8 cellular contexts compared by ENCODE assay signal in genomic region chr12:105329926-105330282, GRCh38. TPM values are rescaled to one million over a fixed set of nuclear protein-coding genes. Genes with fewer than 3 reads are reported as not detected.
A peak's percentile ranks its signal among the peaks of the same experiment; 100 is the strongest.
DNase-seq lines count a peak whose midpoint lies in the region; ATAC-seq and TF ChIP-seq lines count a peak whose summit lies in the region.

No MANE protein-coding gene starts in this region.

- intact Hi-C loops in mucosa of descending colon (cut with DNase I, micrococcal nuclease) = no loop called here

- peak; percentile 3 for ATAC-seq in GM21529 (IDR thresholded peaks at IDR 0.05; ENCODE audit: unreplicated experiment)
- ATAC-seq in stimulated activated memory B cell treated with anti-CD40 and anti-IgM and Interleukin-4, amounts not matched to agents 10 μg/mL and 1 μg/mL and 100 μg/mL, for 72 hours = peak; percentile 28
- no peak for ATAC-seq in mucosa of descending colon

- H3K9me3 ChIP-seq in OCI-LY1 (ENCODE audit: low read length) (no peaks in the 10 kb centered on the region), mucosa of descending colon (no peaks in the 10 kb centered on the region)

- H3K4me1 Mint-ChIP-seq in stimulated activated memory B cell treated with anti-CD40 and anti-IgM and Interleukin-4, amounts not matched to agents 10 μg/mL and 1 μg/mL and 100 μg/mL, for 72 hours = peaks cover 46% of the 10 kb centered on the region

- no peak overlapping the region for H2AFZ ChIP-seq in OCI-LY1 (ENCODE audit: low read length)

- DNase-seq in BJ (ENCODE audit: low read depth) (no peak), fibroblast of mammary gland (ENCODE audit: low read depth) (no peak), mucosa of descending colon (no peak), SIG-M5 treated with dmso at 0.1 percent for 504 hours (lab: John Stamatoyannopoulos, UW; ENCODE audit: unreplicated experiment) (no peak), NCI-H226 (no peak)

- CTCF ChIA-PET in BJ (lab: Yijun Ruan, JAX) = interaction anchor here (0.6 to 1.7 kb wide), 2 partner anchors 9 to 15 kb away, joined by 3 to 5 read pairs; no protein-coding TSS in a partner anchor

- peak overlapping the region; percentile 95 for H3K4me3 ChIP-seq in BJ (ENCODE audit: low read depth, low read length)
- peak overlapping the region; percentile 81 for H3K4me3 ChIP-seq in OCI-LY1 (ENCODE audit: low read depth, low read length, poor library complexity, severe bottlenecking)
- peak overlapping the region; percentile 52 for H3K4me3 ChIP-seq in fibroblast of mammary gland (ENCODE audit: control insufficient read depth, low read depth, low read length)
- no peak overlapping the region for H3K4me3 ChIP-seq in mucosa of descending colon

- H3K9me3 Mint-ChIP-seq in stimulated activated memory B cell treated with anti-CD40 and anti-IgM and Interleukin-4, amounts not matched to agents 10 μg/mL and 1 μg/mL and 100 μg/mL, for 72 hours = no peaks in the 10 kb centered on the region

- H3K4me1 ChIP-seq in OCI-LY1 (ENCODE audit: insufficient read depth, low read length, severe bottlenecking) (peaks cover 29% of the 10 kb centered on the region), mucosa of descending colon (ENCODE audit: low read depth) (peaks cover 12% of the 10 kb centered on the region)

- peak overlapping the region; percentile 36 for H3K27ac Mint-ChIP-seq in stimulated activated memory B cell treated with anti-CD40 and anti-IgM and Interleukin-4, amounts not matched to agents 10 μg/mL and 1 μg/mL and 100 μg/mL, for 72 hours

- H3K27ac ChIP-seq in OCI-LY1 (ENCODE audit: low read depth, low read length, poor library complexity, severe bottlenecking) = no peak overlapping the region

- peak overlapping the region; percentile 84 for H3K4me3 Mint-ChIP-seq in stimulated activated memory B cell treated with anti-CD40 and anti-IgM and Interleukin-4, amounts not matched to agents 10 μg/mL and 1 μg/mL and 100 μg/mL, for 72 hours

- H3K36me3 ChIP-seq in BJ (ENCODE audit: control insufficient read depth, insufficient read depth, low read length) = no peaks in the 10 kb centered on the region
- H3K36me3 ChIP-seq in OCI-LY1 (ENCODE audit: insufficient read depth, low read length) = no peaks in the 10 kb centered on the region
- no peaks in the 10 kb centered on the region for H3K36me3 ChIP-seq in mucosa of descending colon (ENCODE audit: low read depth)

- no peaks in the 10 kb centered on the region for H3K27me3 Mint-ChIP-seq in stimulated activated memory B cell treated with anti-CD40 and anti-IgM and Interleukin-4, amounts not matched to agents 10 μg/mL and 1 μg/mL and 100 μg/mL, for 72 hours

- no peaks in the 10 kb centered on the region for H3K9me2 ChIP-seq in OCI-LY1 (ENCODE audit: low read depth, low read length)

- TF ChIP-seq CTCF in BJ (IDR thresholded peaks at IDR 0.05; ENCODE audit: insufficient read depth, low read depth, low read length) (no peak), OCI-LY1 (IDR thresholded peaks at IDR 0.05; ENCODE audit: low read length) (no peak), fibroblast of mammary gland (conservative IDR thresholded peaks at IDR 0.05; ENCODE audit: control insufficient read depth, insufficient read depth, low read depth, low read length) (no peak), mucosa of descending colon (IDR thresholded peaks at IDR 0.05) (no peak)

- H3K4me2 ChIP-seq in OCI-LY1 (ENCODE audit: low read length) = peak overlapping the region; percentile 89

- H3K27me3 ChIP-seq in BJ (ENCODE audit: control insufficient read depth, insufficient read depth, low read length) (no peaks in the 10 kb centered on the region), OCI-LY1 (ENCODE audit: insufficient read depth, low read length) (no peaks in the 10 kb centered on the region)

- no peaks in the 10 kb centered on the region for H3K36me3 Mint-ChIP-seq in stimulated activated memory B cell treated with anti-CD40 and anti-IgM and Interleukin-4, amounts not matched to agents 10 μg/mL and 1 μg/mL and 100 μg/mL, for 72 hours

- H3K79me2 ChIP-seq in OCI-LY1 (ENCODE audit: insufficient read depth, low read length) = no peaks in the 10 kb centered on the region

- H3K9ac ChIP-seq in OCI-LY1 (ENCODE audit: low read length) = peak overlapping the region; percentile 46

- H4K20me1 ChIP-seq in OCI-LY1 (ENCODE audit: insufficient read depth, low read length) = no peaks in the 10 kb centered on the region

- no peaks in the 10 kb centered on the region for H3F3A ChIP-seq in OCI-LY1 (ENCODE audit: insufficient read depth, low read length)

- POLR2A ChIA-PET in BJ (lab: Charles Lee) = no interaction called here

RNA-seq across cellular contexts. Expression of gene C12orf75, which starts 0.6 kb away (rescaled TPM):
- polyA plus RNA-seq in BJ (2011; rRNA removed) = 365 and 674 TPM in 2 replicates
- polyA minus RNA-seq in BJ (2011; rRNA and poly(A)+ RNA removed) = 66.1 and 73.6 TPM in 2 replicates
- total RNA-seq in mucosa of descending colon = 100 to 1,000 TPM in 1 of 3 donors, 10 to 100 TPM in 2; 47.4 to 119 (median 81.7) TPM
